In the genomic region with DNA sequence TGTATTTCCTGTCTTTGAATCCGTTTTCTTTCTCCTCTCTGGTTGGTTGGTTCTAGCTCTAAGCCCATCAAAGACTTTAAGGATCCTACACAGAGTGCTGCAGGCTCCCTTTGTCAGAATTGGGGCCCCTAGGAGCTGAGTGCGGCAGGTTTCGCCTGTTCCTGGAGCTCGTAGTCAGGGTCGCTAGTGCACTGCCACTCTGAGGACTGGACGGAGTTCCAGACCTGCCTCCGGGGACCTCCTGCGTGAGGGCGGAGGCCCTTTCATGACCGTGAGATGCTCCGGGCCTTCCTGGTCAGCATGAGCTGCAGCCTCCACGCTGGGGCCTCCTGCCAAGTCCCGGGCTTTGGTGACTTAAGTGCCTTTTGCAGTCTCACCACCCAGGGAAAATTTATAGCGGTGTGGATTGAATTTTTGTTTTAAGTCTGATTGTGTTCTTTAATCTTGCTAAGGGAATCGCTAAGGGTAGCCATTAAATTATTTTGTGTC, we compare ENCODE assay signal across 10 cellular contexts. TPM values are rescaled to one million over a fixed set of nuclear protein-coding genes. Genes with fewer than 3 reads are reported as not detected.
DNase-seq lines count a peak whose midpoint lies in the region; ATAC-seq and TF ChIP-seq lines count a peak whose summit lies in the region.
"Had no signal": no experiment of that assay in that cellular context is flagged by ENCODE, and none has a peak within 500 bp of the region (broad histone marks: within the 10 kb centered on the region; RNA-seq: fewer than 3 reads in every experiment).

No MANE protein-coding gene starts in this region.

- TF ChIP-seq EP300 in stomach (IDR thresholded peaks at IDR 0.05), result no peak

- peak overlapping the region; percentile 60; the same call in 1 of the 2 replicates for H3K9ac ChIP-seq in iPS-20b (ENCODE audit: low read depth, low read length)

- H3K36me3 Mint-ChIP-seq in brain (no peaks in the 10 kb centered on the region), Caco-2 (ENCODE audit: insufficient read depth, unreplicated experiment) (no peaks in the 10 kb centered on the region)

- 77 to 82% (median 78%) methylated on average over 14 to 15 of the region's 15 CpGs for WGBS in stomach, 5 donors

- H3K9me3 ChIP-seq in iPS-20b (ENCODE audit: insufficient read depth, low read depth, low read length), result no peaks in the 10 kb centered on the region
- no peaks in the 10 kb centered on the region for H3K9me3 ChIP-seq in stomach
- no peaks in the 10 kb centered on the region for H3K9me3 ChIP-seq in Caco-2

- intact Hi-C loops in stomach (cut with DNase I; ENCODE audit: low total_unique reads), result no loop called here
- intact Hi-C loops in Caco-2 (cut with micrococcal nuclease; ENCODE audit: unreplicated experiment), result no loop called here

- BruUV-seq in Caco-2 (replicated peaks; lab: Mats Ljungman, UMichigan), result no TSS peak

- H3K27ac Mint-ChIP-seq in brain, result no peak overlapping the region
- no peak overlapping the region for H3K27ac Mint-ChIP-seq in Caco-2 (ENCODE audit: unreplicated experiment)

- TF ChIP-seq POLR2A in stomach (IDR thresholded peaks at IDR 0.05), result no peak

- H3K4me3 ChIP-seq in iPS-20b (ENCODE audit: low read length) (peak overlapping the region; percentile 79), stomach (peak overlapping the region in 3 of 4 donors; percentile 41 to 53 (median 43)), Caco-2 (ENCODE audit: low read depth, low read length) (no peak overlapping the region)

- DNase-seq in DMS153 treated with DMSO at 0.1 percent for 48 hours (lab: John Stamatoyannopoulos, UW; ENCODE audit: unreplicated experiment) (peak; percentile 19), DMS153 (lab: John Stamatoyannopoulos, UW) (no peak), stomach (no peak), Caco-2 (no peak), glomerular visceral epithelial cell (ENCODE audit: extremely low spot score) (no peak)
- DNase-seq: NK-92 treated with Interleukin-12 subunit alpha and Interleukin-12 subunit beta, amount 100 ng/mL, for 24 hours had no signal

- POLR2A ChIA-PET in Caco-2 (lab: Charles Lee), result no interaction called here

- H3K4me3 Mint-ChIP-seq in brain, result peak overlapping the region; percentile 66 to 82 (median 78)
- H3K4me3 Mint-ChIP-seq in Caco-2 (ENCODE audit: unreplicated experiment), result no peak overlapping the region

- H3K27me3 Mint-ChIP-seq in brain, result peaks cover 29% of the 10 kb centered on the region
- H3K27me3 Mint-ChIP-seq in Caco-2 (ENCODE audit: insufficient read depth, unreplicated experiment), result peaks cover 3% of the 10 kb centered on the region

- H3K4me1 Mint-ChIP-seq in brain (no peaks in the 10 kb centered on the region), Caco-2 (ENCODE audit: low read depth, unreplicated experiment) (no peaks in the 10 kb centered on the region)

- no peak for ATAC-seq in GM21619 (IDR thresholded peaks at IDR 0.05; ENCODE audit: unreplicated experiment)

- H3K9me3 Mint-ChIP-seq in brain (no peaks in the 10 kb centered on the region), Caco-2 (ENCODE audit: unreplicated experiment) (no peaks in the 10 kb centered on the region)

- no peak for TF ChIP-seq CTCF in brain (conservative IDR thresholded peaks at IDR 0.05)
- TF ChIP-seq CTCF in stomach (IDR thresholded peaks at IDR 0.05), result no peak
- no peak for TF ChIP-seq CTCF in Caco-2 (IDR thresholded peaks at IDR 0.05; ENCODE audit: insufficient read depth in 1 of 2, low read depth in 1 of 2, low read length in 1 of 2, severe bottlenecking in 1 of 2, unreplicated experiment in 1 of 2)

- no peaks in the 10 kb centered on the region for H3K4me1 ChIP-seq in iPS-20b (ENCODE audit: insufficient read depth, low read length)
- H3K4me1 ChIP-seq in stomach, result peaks cover 9 to 13% (median 11%) of the 10 kb centered on the region in 4 donors
- no peaks in the 10 kb centered on the region for H3K4me1 ChIP-seq in Caco-2

- H3K36me3 ChIP-seq in iPS-20b (ENCODE audit: insufficient read depth, low read depth, low read length) (no peaks in the 10 kb centered on the region), stomach (no peaks in the 10 kb centered on the region), Caco-2 (ENCODE audit: control insufficient read depth, insufficient read depth, low read length) (no peaks in the 10 kb centered on the region)

- H3K27ac ChIP-seq in iPS-20b (ENCODE audit: low read length), result no peak overlapping the region
- no peak overlapping the region for H3K27ac ChIP-seq in stomach
- H3K27ac ChIP-seq: 22Rv1 had no signal

- CTCF ChIA-PET in Caco-2 (lab: Charles Lee), result no interaction called here

- H3K27me3 ChIP-seq in iPS-20b (ENCODE audit: insufficient read depth, low read length) (peaks cover 45% of the 10 kb centered on the region), stomach (peaks cover 0 to 51% (median 24%) of the 10 kb centered on the region in 3 donors), Caco-2 (replicated peaks; ENCODE audit: control insufficient read depth, insufficient read depth, low read length) (no peaks in the 10 kb centered on the region)

RNA-seq across cellular contexts. Expression of a gene that starts 33.7 kb away (rescaled TPM):
- polyA plus RNA-seq in brain (ENCODE audit: insufficient read depth, low read depth, low replicate concordance) (0.44 TPM), stomach (under 1 TPM in 1 of 3 donors, not detected in 2; 0.46 TPM)
- total RNA-seq in stomach (not detected), Caco-2 (2022) (not detected in 2 replicates)
